ENCODE assay signal across 11 cellular contexts in genomic region chr19:48961673-48962028, GRCh38. TPM values are rescaled to one million over a fixed set of nuclear protein-coding genes. Genes with fewer than 3 reads are reported as not detected.
A peak's percentile ranks its signal among the peaks of the same experiment; 100 is the strongest.
DNase-seq lines count a peak whose midpoint lies in the region; ATAC-seq, FAIRE-seq and TF ChIP-seq lines count a peak whose summit lies in the region.
"Had no signal": no experiment of that assay in that cellular context is flagged by ENCODE, and none has a peak within 500 bp of the region (broad histone marks: within the 10 kb centered on the region; RNA-seq: fewer than 3 reads in every experiment).

No MANE protein-coding gene starts in this region.

- ATAC-seq in SK-N-SH treated with all-trans-retinoic acid at 6 μM for 48 hours: no peak

- peaks cover 2 to 14% of the 10 kb centered on the region in 2 donors for H3K4me1 ChIP-seq in small intestine (ENCODE audit: control insufficient read depth in 2 of 2, insufficient read depth in 1 of 2, low read depth in 1 of 2, low read length in 1 of 2)

- H4K20me1 ChIP-seq in SU-DHL-6 (ENCODE audit: low read depth, low read length): no peaks in the 10 kb centered on the region

- no peaks in the 10 kb centered on the region for H3K9me3 ChIP-seq in SU-DHL-6 (ENCODE audit: insufficient read depth, low read length)
- H3K9me3 ChIP-seq in small intestine (ENCODE audit: control insufficient read depth, low read depth): no peaks in the 10 kb centered on the region

- DNase-seq in H7: peak; percentile 58
- DNase-seq in immature natural killer cell: no peak
- DNase-seq in small intestine: no peak
- no peak for DNase-seq in cerebellum (ENCODE audit: low spot score)
- DNase-seq in effector CD8-positive, alpha-beta T cell (lab: John Stamatoyannopoulos, UW): no peak
- DNase-seq in NCI-H2196 treated with DMSO at 0.1 percent for 48 hours (lab: John Stamatoyannopoulos, UW; ENCODE audit: unreplicated experiment): no peak
- DNase-seq: NCI-H2081 treated with DMSO at 0.1 percent for 48 hours had no signal

- H3K27ac ChIP-seq in SU-DHL-6 (ENCODE audit: low read depth, low read length) (peak overlapping the region; percentile 91), small intestine (ENCODE audit: low read depth in 1 of 2, low read length in 1 of 2) (peak overlapping the region; percentile 92 to 93)
- H3K27ac ChIP-seq: VCaP had no signal

- no peaks in the 10 kb centered on the region for H3K9me3 Mint-ChIP-seq in immature natural killer cell

- H3K27me3 ChIP-seq in H7 (ENCODE audit: control insufficient read depth, insufficient read depth, low read length): no peaks in the 10 kb centered on the region
- H3K27me3 ChIP-seq in SU-DHL-6 (ENCODE audit: low read length): no peaks in the 10 kb centered on the region
- H3K27me3 ChIP-seq in small intestine (ENCODE audit: control insufficient read depth in 2 of 2, insufficient read depth in 2 of 2, low read length in 2 of 2): no peaks in the 10 kb centered on the region

- 66 to 77% (median 73%) methylated on average over 8 to 12 of the region's 12 CpGs for WGBS in small intestine, 3 donors

- peaks cover 58 to 61% of the 10 kb centered on the region in 2 donors for H3K4me1 Mint-ChIP-seq in immature natural killer cell

- H3K9me2 ChIP-seq in SU-DHL-6 (replicated peaks; ENCODE audit: insufficient read depth, low read length): no peaks in the 10 kb centered on the region

- no peak overlapping the region for H3K4me2 ChIP-seq in SU-DHL-6 (ENCODE audit: low read depth, low read length, poor library complexity, severe bottlenecking)

- TF ChIP-seq CTCF in SU-DHL-6 (IDR thresholded peaks at IDR 0.05; ENCODE audit: insufficient read depth, low read length, poor library complexity, severe bottlenecking): no peak

- FAIRE-seq in small intestine (lab: Jason Lieb, UNC): no peak
- FAIRE-seq: colon had no signal

- H3K4me3 Mint-ChIP-seq in immature natural killer cell: peak overlapping the region in 3 of 5 donors; percentile 58 to 65 (median 62)

- peaks cover 40% of the 10 kb centered on the region for H3F3A ChIP-seq in SU-DHL-6 (ENCODE audit: insufficient read depth)

- H3K4me3 ChIP-seq in H7 (ENCODE audit: insufficient read depth, low read depth, low read length) (no peak overlapping the region), SU-DHL-6 (ENCODE audit: insufficient read depth, low read length, poor library complexity, severe bottlenecking) (no peak overlapping the region), small intestine (ENCODE audit: low read depth in 1 of 2, low read length in 2 of 2) (no peak overlapping the region)

- H3K79me2 ChIP-seq in SU-DHL-6 (ENCODE audit: insufficient read depth, low read length): peaks cover 14% of the 10 kb centered on the region

- H3K36me3 ChIP-seq in H7 (replicated peaks; ENCODE audit: control insufficient read depth, insufficient read depth, low read length) (peaks cover 25% of the 10 kb centered on the region), SU-DHL-6 (ENCODE audit: low read length) (no peaks in the 10 kb centered on the region), small intestine (ENCODE audit: control insufficient read depth in 2 of 2, insufficient read depth in 2 of 2, low read length in 2 of 2) (peaks cover 0 to 3% of the 10 kb centered on the region in 2 donors)

- peaks cover 0 to 4% (median 4%) of the 10 kb centered on the region in 3 donors for H3K36me3 Mint-ChIP-seq in immature natural killer cell

- peak overlapping the region; percentile 35 to 98 (median 84) for H3K27ac Mint-ChIP-seq in immature natural killer cell

- no peak overlapping the region for H2AFZ ChIP-seq in SU-DHL-6 (ENCODE audit: low read depth, low read length, severe bottlenecking)

- peak overlapping the region; percentile 62; the same call in 1 of the 2 replicates for H3K9ac ChIP-seq in SU-DHL-6 (ENCODE audit: low read length)

- H3K27me3 Mint-ChIP-seq in immature natural killer cell (ENCODE audit: low read depth in 3 of 3): peaks cover 14 to 20% (median 18%) of the 10 kb centered on the region in 3 donors

TF ChIP-seq in SK-N-SH treated with all-trans-retinoic acid at 6 μM for 48 hours, 23 proteins besides CTCF, POLR2A, EP300 and RAD21:
- no peak for TF ChIP-seq OSR1 (CRISPR knock-in tag; IDR thresholded peaks at IDR 0.05)
- TF ChIP-seq ZNF8 (CRISPR knock-in tag; IDR thresholded peaks at IDR 0.05): no peak
- no peak for TF ChIP-seq ARNTL (CRISPR knock-in tag; IDR thresholded peaks at IDR 0.05; ENCODE audit: borderline replicate concordance, low read depth)
- TF ChIP-seq RARB (CRISPR knock-in tag; IDR thresholded peaks at IDR 0.05): no peak
- no peak for TF ChIP-seq ESRRG (CRISPR knock-in tag; IDR thresholded peaks at IDR 0.05)
- TF ChIP-seq PPARA (CRISPR knock-in tag; IDR thresholded peaks at IDR 0.05; ENCODE audit: borderline replicate concordance): no peak
- no peak for TF ChIP-seq ZFP30 (CRISPR knock-in tag; IDR thresholded peaks at IDR 0.05)
- TF ChIP-seq TCF4 (CRISPR knock-in tag; IDR thresholded peaks at IDR 0.05; ENCODE audit: borderline replicate concordance): no peak
- no peak for TF ChIP-seq ISL1 (CRISPR knock-in tag; IDR thresholded peaks at IDR 0.05)
- no peak for TF ChIP-seq PATZ1 (CRISPR knock-in tag; IDR thresholded peaks at IDR 0.05; ENCODE audit: borderline replicate concordance)

RNA-seq across cellular contexts. Expression of gene FTL, which starts 3.5 kb away (rescaled TPM):
- total RNA-seq in H7 (2014; rRNA removed; shearing (Covaris generic)): 2,437 and 3,282 TPM in 2 replicates
- polyA plus RNA-seq in immature natural killer cell: 1,000 to 10,000 TPM; 3,472 to 4,403 (median 4,065) TPM
- 1,000 to 10,000 TPM; 4,142 to 9,227 (median 7,309) TPM for polyA plus RNA-seq in small intestine
- 397 TPM for total RNA-seq in cerebellum

RNA-seq across cellular contexts. Expression of gene BAX, which starts 7.0 kb away (rescaled TPM):
- total RNA-seq in H7 (2014; rRNA removed; shearing (Covaris generic)): 57.8 and 72.6 TPM in 2 replicates
- 100 to 1,000 TPM in 2 of 3 donors, 10 to 100 TPM in 1; 88.6 to 137 (median 106) TPM for polyA plus RNA-seq in immature natural killer cell
- 100 to 1,000 TPM; 153 to 199 (median 170) TPM for polyA plus RNA-seq in small intestine
- 8.0 TPM for total RNA-seq in cerebellum

RNA-seq across cellular contexts. Expression of gene DHDH, which starts 28.2 kb away (rescaled TPM):
- total RNA-seq in H7 (2014; rRNA removed; shearing (Covaris generic)): not detected in 2 replicates
- polyA plus RNA-seq in immature natural killer cell (1 to 10 TPM in 1 of 3 donors, not detected in 2; 1.3 TPM), small intestine (10 to 100 TPM in 2 of 3 donors, 1 to 10 TPM in 1; 2.9 to 36.2 (median 19.7) TPM)
- total RNA-seq in cerebellum: not detected

RNA-seq across cellular contexts. Expression of gene GYS1, which starts 31.5 kb away (rescaled TPM):
- 35.2 and 50.2 TPM in 2 replicates for total RNA-seq in H7 (2014; rRNA removed; shearing (Covaris generic))
- polyA plus RNA-seq in immature natural killer cell: 10 to 100 TPM; 16.0 to 40.3 (median 32.9) TPM
- 10 to 100 TPM; 16.2 to 25.3 (median 24.8) TPM for polyA plus RNA-seq in small intestine
- 19.0 TPM for total RNA-seq in cerebellum

RNA-seq across cellular contexts. Expression of gene RUVBL2, which starts 32.0 kb away (rescaled TPM):
- total RNA-seq in H7 (2014; rRNA removed; shearing (Covaris generic)): 256 and 327 TPM in 2 replicates
- 10 to 100 TPM; 64.0 to 72.7 (median 64.2) TPM for polyA plus RNA-seq in immature natural killer cell
- 100 to 1,000 TPM in 1 of 3 donors, 10 to 100 TPM in 2; 45.4 to 108 (median 53.0) TPM for polyA plus RNA-seq in small intestine
- 59.0 TPM for total RNA-seq in cerebellum
